19 cellular contexts compared by ENCODE assay signal in genomic region chr2:71461304-71461671, GRCh38. TPM values are rescaled to one million over a fixed set of nuclear protein-coding genes. Genes with fewer than 3 reads are reported as not detected.
"Had no signal": no experiment of that assay in that cellular context is flagged by ENCODE, and none has a peak within 500 bp of the region (broad histone marks: within the 10 kb centered on the region; RNA-seq: fewer than 3 reads in every experiment).

No MANE protein-coding gene starts in this region.

- ATAC-seq: activated CD8-positive, alpha-beta T cell treated with anti-CD3 and anti-CD28 coated beads for 36 hours; effector memory CD8-positive, alpha-beta T cell; sciatic nerve; stimulated activated naive B cell treated with anti-CD40 and anti-IgM and Interleukin-4, amounts not matched to agents 10 μg/mL and 1 μg/mL and 100 μg/mL, for 72 hours had no signal

- H3K27me3 ChIP-seq: body of pancreas, upper lobe of left lung had no signal

- H3K36me3 ChIP-seq: prostate gland, thoracic aorta, upper lobe of left lung had no signal

- H3K4me1 Mint-ChIP-seq: stimulated activated naive B cell treated with anti-CD40 and anti-IgM and Interleukin-4, amounts not matched to agents 10 μg/mL and 1 μg/mL and 100 μg/mL, for 72 hours had no signal

- DNase-seq: activated CD4-positive, alpha-beta T cell treated with anti-CD3 and anti-CD28 coated beads, Interleukin-2, amount 10 ng/mL, durations not matched to agents 24 days and 14 days; activated CD8-positive, alpha-beta T cell treated with anti-CD3 and anti-CD28 coated beads for 36 hours; activated naive CD4-positive, alpha-beta T cell treated with Interleukin-2 at 50 U/mL for 16 hours; activated naive CD8-positive, alpha-beta T cell treated with anti-CD3 and anti-CD28 coated beads, Interleukin-2, amount 10 ng/mL, durations not matched to agents 7 days and 5 days; activated T-cell treated with anti-CD3 and anti-CD28 coated beads, Interleukin-2, amount 50 U/mL, for 1 hour; body of pancreas; effector memory CD8-positive, alpha-beta T cell; foreskin melanocyte; midbrain; stimulated activated naive B cell treated with anti-CD40 and anti-IgM and Interleukin-4, amounts not matched to agents 10 μg/mL and 1 μg/mL and 100 μg/mL, for 72 hours; T-helper 1 cell; T1000; upper lobe of left lung had no signal

- H3K9me3 ChIP-seq: body of pancreas, prostate gland, thoracic aorta, upper lobe of left lung had no signal

- H3K4me1 ChIP-seq: prostate gland had no signal

- H3K36me3 Mint-ChIP-seq: activated naive CD8-positive, alpha-beta T cell treated with anti-CD3 and anti-CD28 coated beads, Interleukin-2, amount 10 ng/mL, durations not matched to agents 7 days and 5 days; stimulated activated naive B cell treated with anti-CD40 and anti-IgM and Interleukin-4, amounts not matched to agents 10 μg/mL and 1 μg/mL and 100 μg/mL, for 72 hours had no signal

- H3K27ac Mint-ChIP-seq: activated CD4-positive, alpha-beta T cell treated with anti-CD3 and anti-CD28 coated beads, Interleukin-2, amount 10 ng/mL, durations not matched to agents 24 days and 14 days; activated CD8-positive, alpha-beta T cell treated with anti-CD3 and anti-CD28 coated beads for 36 hours; activated naive CD8-positive, alpha-beta T cell treated with anti-CD3 and anti-CD28 coated beads, Interleukin-2, amount 10 ng/mL, durations not matched to agents 7 days and 5 days; activated T-helper 2 cell treated with anti-CD3 and anti-CD28 coated beads, Interferon-gamma antibody, Interleukin-2, Interleukin-4, amounts not matched to agents 10 μg/mL and 5 μg/mL and 100 μg/mL, durations not matched to agents 14 hours and 24 hours and 36 hours; effector memory CD8-positive, alpha-beta T cell; nephron; stimulated activated naive B cell treated with anti-CD40 and anti-IgM and Interleukin-4, amounts not matched to agents 10 μg/mL and 1 μg/mL and 100 μg/mL, for 72 hours had no signal

- H3K4me3 Mint-ChIP-seq: activated CD4-positive, alpha-beta T cell treated with anti-CD3 and anti-CD28 coated beads, Interleukin-2, amount 10 ng/mL, durations not matched to agents 24 days and 14 days; activated CD8-positive, alpha-beta T cell treated with anti-CD3 and anti-CD28 coated beads for 36 hours; activated naive CD8-positive, alpha-beta T cell treated with anti-CD3 and anti-CD28 coated beads, Interleukin-2, amount 10 ng/mL, durations not matched to agents 7 days and 5 days; effector memory CD8-positive, alpha-beta T cell; nephron; stimulated activated naive B cell treated with anti-CD40 and anti-IgM and Interleukin-4, amounts not matched to agents 10 μg/mL and 1 μg/mL and 100 μg/mL, for 72 hours had no signal

- H3K9me3 Mint-ChIP-seq: activated CD8-positive, alpha-beta T cell treated with anti-CD3 and anti-CD28 coated beads for 36 hours; activated naive CD8-positive, alpha-beta T cell treated with anti-CD3 and anti-CD28 coated beads, Interleukin-2, amount 10 ng/mL, durations not matched to agents 7 days and 5 days; effector memory CD8-positive, alpha-beta T cell; nephron had no signal

- H3K27ac ChIP-seq: body of pancreas, epithelial cell of prostate, prostate gland, thoracic aorta, upper lobe of left lung had no signal

- H3K4me3 ChIP-seq: body of pancreas, prostate gland, thoracic aorta, upper lobe of left lung had no signal

RNA-seq across cellular contexts. Expression of gene DYSF, which starts 7.9 kb away (rescaled TPM):
- total RNA-seq: activated CD4-positive, alpha-beta T cell treated with anti-CD3 and anti-CD28 coated beads, Interleukin-2, amount 10 ng/mL, durations not matched to agents 24 days and 14 days; activated T-helper 2 cell treated with anti-CD3 and anti-CD28 coated beads, Interferon-gamma antibody, Interleukin-2, Interleukin-4, amounts not matched to agents 10 μg/mL and 5 μg/mL and 100 μg/mL, durations not matched to agents 14 hours and 24 hours and 36 hours had no signal
